ENCODE assay signal across 29 cellular contexts in genomic region chr20:44945261-44945660, GRCh38.
"Had no signal": no experiment of that assay in that cellular context is flagged by ENCODE, and none has a peak within 500 bp of the region (broad histone marks: within the 10 kb centered on the region; RNA-seq: fewer than 3 reads in every experiment).

No MANE protein-coding gene starts in this region.

- H3K4me1 Mint-ChIP-seq: brain, immature natural killer cell, nephron had no signal

- H3K27me3 Mint-ChIP-seq: activated naive CD4-positive, alpha-beta T cell treated with anti-CD3 and anti-CD28 coated beads, Interleukin-2, amount 50 U/mL, for 24 hours; activated T-helper 17 cell treated with anti-CD3 and anti-CD28 coated beads, Interleukin-2, amount 50 U/mL, for 72 hours; brain; stimulated activated naive CD8-positive, alpha-beta T cell treated with anti-CD3 and anti-CD28 coated beads, Interleukin-15, Interleukin-2, amounts not matched to agents 100 ng/mL and 50 ng/mL, for 24 hours had no signal

- H3K27ac ChIP-seq: ascending aorta, cardiac muscle cell, coronary artery, dorsolateral prefrontal cortex, gastroesophageal sphincter, lower lobe of right lung, neutrophil, sigmoid colon, upper lobe of left lung, vagina had no signal

- H3K27me3 ChIP-seq: ascending aorta, cardiac muscle cell, dorsolateral prefrontal cortex, gastroesophageal sphincter, neutrophil, sigmoid colon, upper lobe of left lung, vagina had no signal

- H3K27ac Mint-ChIP-seq: activated naive CD4-positive, alpha-beta T cell treated with anti-CD3 and anti-CD28 coated beads, Interleukin-2, amount 50 U/mL, for 24 hours; activated T-helper 17 cell treated with anti-CD3 and anti-CD28 coated beads, Interleukin-2, amount 50 U/mL, for 72 hours; brain; immature natural killer cell; stimulated activated effector memory CD8-positive, alpha-beta T cell treated with anti-CD3 and anti-CD28 coated beads, Interleukin-12 subunit alpha, Interleukin-12 subunit beta, amount 100 ng/mL, for 72 hours had no signal

- DNase-seq: activated CD4-positive, alpha-beta T cell treated with anti-CD3 and anti-CD28 coated beads for 4 hours; activated CD4-positive, alpha-beta T cell treated with anti-CD3 and anti-CD28 coated beads, Interleukin-2, amount 50 U/mL, for 4 hours; activated gamma-delta T cell treated with Interleukin-2 at 50 U/mL for 16 hours; activated T-cell treated with anti-CD3 and anti-CD28 coated beads for 4 hours; dorsolateral prefrontal cortex; effector memory CD4-positive, alpha-beta T cell; erythroblast; hypothalamus; immature natural killer cell; kidney; lower lobe of right lung; mesendoderm; sigmoid colon; small intestine; stimulated activated CD4-positive, alpha-beta T cell treated with anti-CD3 and anti-CD28 coated beads, Interleukin-4, amount 100 ng/mL, for 24 hours; T-helper 1 cell; upper lobe of left lung had no signal

- H3K4me3 Mint-ChIP-seq: activated naive CD4-positive, alpha-beta T cell treated with anti-CD3 and anti-CD28 coated beads, Interleukin-2, amount 50 U/mL, for 24 hours; activated T-helper 17 cell treated with anti-CD3 and anti-CD28 coated beads, Interleukin-2, amount 50 U/mL, for 72 hours; brain; immature natural killer cell; nephron; stimulated activated effector memory CD8-positive, alpha-beta T cell treated with anti-CD3 and anti-CD28 coated beads, Interleukin-12 subunit alpha, Interleukin-12 subunit beta, amount 100 ng/mL, for 72 hours; stimulated activated naive CD8-positive, alpha-beta T cell treated with anti-CD3 and anti-CD28 coated beads, Interleukin-15, Interleukin-2, amounts not matched to agents 100 ng/mL and 50 ng/mL, for 24 hours had no signal

- H3K9me3 Mint-ChIP-seq: activated naive CD4-positive, alpha-beta T cell treated with anti-CD3 and anti-CD28 coated beads, Interleukin-2, amount 50 U/mL, for 24 hours; activated T-helper 17 cell treated with anti-CD3 and anti-CD28 coated beads, Interleukin-2, amount 50 U/mL, for 72 hours; brain; immature natural killer cell; nephron; stimulated activated effector memory CD8-positive, alpha-beta T cell treated with anti-CD3 and anti-CD28 coated beads, Interleukin-12 subunit alpha, Interleukin-12 subunit beta, amount 100 ng/mL, for 72 hours; stimulated activated naive CD8-positive, alpha-beta T cell treated with anti-CD3 and anti-CD28 coated beads, Interleukin-15, Interleukin-2, amounts not matched to agents 100 ng/mL and 50 ng/mL, for 24 hours had no signal

- H3K9me3 ChIP-seq: ascending aorta, gastroesophageal sphincter, lower lobe of right lung, neutrophil, sigmoid colon, upper lobe of left lung, vagina had no signal

- H3K4me3 ChIP-seq: ascending aorta, cardiac muscle cell, coronary artery, dorsolateral prefrontal cortex, gastroesophageal sphincter, lower lobe of right lung, sigmoid colon, upper lobe of left lung, vagina had no signal

- H3K4me1 ChIP-seq: ascending aorta, gastroesophageal sphincter, lower lobe of right lung, sigmoid colon, upper lobe of left lung, vagina had no signal

- ATAC-seq: activated T-helper 17 cell treated with anti-CD3 and anti-CD28 coated beads, Interleukin-2, amount 50 U/mL, for 72 hours; gastroesophageal sphincter; lower lobe of right lung; stimulated activated effector memory CD8-positive, alpha-beta T cell treated with anti-CD3 and anti-CD28 coated beads, Interleukin-12 subunit alpha, Interleukin-12 subunit beta, amount 100 ng/mL, for 72 hours had no signal
